In genomic region chr7:22393825-22394458, GRCh38 we compare ENCODE assay signal across 16 cellular contexts. TPM values are rescaled to one million over a fixed set of nuclear protein-coding genes. Genes with fewer than 3 reads are reported as not detected.
DNase-seq lines count a peak whose midpoint lies in the region; ATAC-seq and TF ChIP-seq lines count a peak whose summit lies in the region.
"Had no signal": no experiment of that assay in that cellular context is flagged by ENCODE, and none has a peak within 500 bp of the region (broad histone marks: within the 10 kb centered on the region; RNA-seq: fewer than 3 reads in every experiment).

No MANE protein-coding gene starts in this region.

- H3F3A ChIP-seq in GM23338 (replicated peaks; ENCODE audit: low read depth), result no peaks in the 10 kb centered on the region

- no peak for TF ChIP-seq CTCF in GM23338 (conservative IDR thresholded peaks at IDR 0.05; ENCODE audit: low read depth in 2 of 2)
- no peak for TF ChIP-seq CTCF in body of pancreas (IDR thresholded peaks at IDR 0.05)
- no peak for TF ChIP-seq CTCF in upper lobe of left lung (IDR thresholded peaks at IDR 0.05)
- no peak for TF ChIP-seq CTCF in upper lobe of right lung (IDR thresholded peaks at IDR 0.05)
- no peak for TF ChIP-seq CTCF in CD8-positive, alpha-beta T cell (IDR thresholded peaks at IDR 0.05)

- H3K36me3 ChIP-seq in GM23338 (ENCODE audit: insufficient read depth) (no peaks in the 10 kb centered on the region), body of pancreas (replicated peaks in 1 of 2; ENCODE audit: insufficient read depth in 1 of 2, low read depth in 2 of 2) (no peaks in the 10 kb centered on the region), mesenchymal stem cell (ENCODE audit: control insufficient read depth in 1 of 2, insufficient read depth in 2 of 2, low read depth in 1 of 2, low read length in 2 of 2) (no peaks in the 10 kb centered on the region), upper lobe of left lung (no peaks in the 10 kb centered on the region), upper lobe of right lung (no peaks in the 10 kb centered on the region)
- H3K36me3 ChIP-seq in CD8-positive, alpha-beta T cell (ENCODE audit: insufficient read depth, low read length), result no peaks in the 10 kb centered on the region
- H3K36me3 ChIP-seq in naive thymus-derived CD4-positive, alpha-beta T cell (ENCODE audit: control insufficient read depth in 2 of 3, insufficient read depth in 3 of 3, low read length in 3 of 3), result no peaks in the 10 kb centered on the region

- H3K23ac ChIP-seq in mesenchymal stem cell (ENCODE audit: low read length in 2 of 2), result no peak overlapping the region

- H3K9me3 Mint-ChIP-seq in GM23338, result no peaks in the 10 kb centered on the region
- no peaks in the 10 kb centered on the region for H3K9me3 Mint-ChIP-seq in CD8-positive, alpha-beta T cell
- peaks cover 0 to 2% (median 0%) of the 10 kb centered on the region in 11 donors for H3K9me3 Mint-ChIP-seq in naive thymus-derived CD4-positive, alpha-beta T cell
- H3K9me3 Mint-ChIP-seq: activated naive CD4-positive, alpha-beta T cell treated with anti-CD3 and anti-CD28 coated beads, Interleukin-2, amount 50 U/mL, for 24 hours had no signal

- H4K91ac ChIP-seq in mesenchymal stem cell (ENCODE audit: low read length), result no peak overlapping the region

- no peak overlapping the region for H3K4me3 ChIP-seq in GM23338
- H3K4me3 ChIP-seq in body of pancreas, result no peak overlapping the region
- H3K4me3 ChIP-seq in mesenchymal stem cell (ENCODE audit: insufficient read depth in 1 of 2, low read depth in 1 of 2, low read length in 2 of 2), result peak overlapping the region in 1 of 2 experiments; percentile 32
- H3K4me3 ChIP-seq in upper lobe of left lung, result no peak overlapping the region
- no peak overlapping the region for H3K4me3 ChIP-seq in upper lobe of right lung
- H3K4me3 ChIP-seq in CD8-positive, alpha-beta T cell (ENCODE audit: low read depth, low read length), result no peak overlapping the region
- H3K4me3 ChIP-seq in naive thymus-derived CD4-positive, alpha-beta T cell (ENCODE audit: low read length), result no peak overlapping the region

- no peaks in the 10 kb centered on the region for H3K27me3 ChIP-seq in GM23338 (ENCODE audit: insufficient read depth)
- H3K27me3 ChIP-seq in body of pancreas, result no peaks in the 10 kb centered on the region
- peaks cover 2 to 30% of the 10 kb centered on the region in 2 experiments for H3K27me3 ChIP-seq in mesenchymal stem cell (ENCODE audit: control insufficient read depth in 1 of 2, insufficient read depth in 1 of 2, low read length in 2 of 2)
- H3K27me3 ChIP-seq in upper lobe of left lung, result no peaks in the 10 kb centered on the region
- H3K27me3 ChIP-seq in upper lobe of right lung, result no peaks in the 10 kb centered on the region
- H3K27me3 ChIP-seq in CD8-positive, alpha-beta T cell (ENCODE audit: insufficient read depth, low read length), result no peaks in the 10 kb centered on the region
- no peaks in the 10 kb centered on the region for H3K27me3 ChIP-seq in naive thymus-derived CD4-positive, alpha-beta T cell (ENCODE audit: control insufficient read depth in 2 of 2, insufficient read depth in 2 of 2, low read length in 2 of 2)

- no peaks in the 10 kb centered on the region for H3K79me2 ChIP-seq in GM23338 (replicated peaks; ENCODE audit: insufficient read depth)

- H3K4me2 ChIP-seq in GM23338, result no peak overlapping the region
- no peak overlapping the region for H3K4me2 ChIP-seq in mesenchymal stem cell (ENCODE audit: low read length, poor library complexity, severe bottlenecking)

- H3K27ac ChIP-seq in GM23338 (ENCODE audit: low read depth), result no peak overlapping the region
- no peak overlapping the region for H3K27ac ChIP-seq in body of pancreas
- no peak overlapping the region for H3K27ac ChIP-seq in mesenchymal stem cell (ENCODE audit: low read length, poor library complexity, severe bottlenecking)
- H3K27ac ChIP-seq in upper lobe of left lung, result no peak overlapping the region
- H3K27ac ChIP-seq in upper lobe of right lung, result no peak overlapping the region
- no peak overlapping the region for H3K27ac ChIP-seq in CD8-positive, alpha-beta T cell (ENCODE audit: low read depth, low read length)
- no peak overlapping the region for H3K27ac ChIP-seq in naive thymus-derived CD4-positive, alpha-beta T cell (ENCODE audit: low read depth, low read length)

- TF ChIP-seq EP300 in upper lobe of left lung (IDR thresholded peaks at IDR 0.05), result no peak

- H3K9me3 ChIP-seq in body of pancreas, result no peaks in the 10 kb centered on the region
- H3K9me3 ChIP-seq in mesenchymal stem cell (ENCODE audit: control insufficient read depth, low read length), result no peaks in the 10 kb centered on the region
- no peaks in the 10 kb centered on the region for H3K9me3 ChIP-seq in upper lobe of left lung
- no peaks in the 10 kb centered on the region for H3K9me3 ChIP-seq in upper lobe of right lung
- no peaks in the 10 kb centered on the region for H3K9me3 ChIP-seq in CD8-positive, alpha-beta T cell (ENCODE audit: low read length)
- no peaks in the 10 kb centered on the region for H3K9me3 ChIP-seq in naive thymus-derived CD4-positive, alpha-beta T cell (ENCODE audit: control insufficient read depth in 2 of 3, low read length in 3 of 3)

- H3K4me1 Mint-ChIP-seq in GM23338, result peaks cover 17% of the 10 kb centered on the region
- H3K4me1 Mint-ChIP-seq in CD8-positive, alpha-beta T cell (ENCODE audit: low read depth), result no peaks in the 10 kb centered on the region
- peaks cover 0 to 2% (median 0%) of the 10 kb centered on the region in 7 donors for H3K4me1 Mint-ChIP-seq in naive thymus-derived CD4-positive, alpha-beta T cell
- H3K4me1 Mint-ChIP-seq: activated CD4-positive, alpha-beta T cell treated with anti-CD3 and anti-CD28 coated beads for 36 hours; activated naive CD4-positive, alpha-beta T cell treated with anti-CD3 and anti-CD28 coated beads, Interleukin-2, amount 50 U/mL, for 24 hours had no signal

- H4K20me1 ChIP-seq in GM23338 (replicated peaks; ENCODE audit: insufficient read depth), result no peaks in the 10 kb centered on the region

- ATAC-seq in GM23338, result no peak
- ATAC-seq in body of pancreas, result peak; percentile 21
- no peak for ATAC-seq in upper lobe of left lung (ENCODE audit: low FRiP score in 2 of 2)
- no peak for ATAC-seq in upper lobe of right lung
- ATAC-seq in CD8-positive, alpha-beta T cell, result no peak
- no peak for ATAC-seq in naive thymus-derived CD4-positive, alpha-beta T cell
- ATAC-seq: activated CD4-positive, alpha-beta T cell treated with anti-CD3 and anti-CD28 coated beads for 36 hours had no signal

- no peak overlapping the region for H2BK5ac ChIP-seq in mesenchymal stem cell (ENCODE audit: low read depth, low read length, poor library complexity, severe bottlenecking)

- TF ChIP-seq POLR2A in body of pancreas (IDR thresholded peaks at IDR 0.05) (no peak), upper lobe of left lung (IDR thresholded peaks at IDR 0.05) (no peak)

- no peak overlapping the region for H2AK5ac ChIP-seq in mesenchymal stem cell (ENCODE audit: low read length, severe bottlenecking)

- no peaks in the 10 kb centered on the region for H3K9me2 ChIP-seq in GM23338 (ENCODE audit: insufficient read depth)

- 57 to 63% methylated on average over 11 of the region's 11 CpGs for WGBS in body of pancreas, 2 donors
- WGBS in mesenchymal stem cell, result 64% methylated on average over 7 of the region's 11 CpGs
- 70 to 77% methylated on average over 11 of the region's 11 CpGs for WGBS in upper lobe of left lung, 2 donors

- no peak overlapping the region for H3K14ac ChIP-seq in mesenchymal stem cell (ENCODE audit: low read length in 2 of 2)

- no peak overlapping the region for H3K18ac ChIP-seq in mesenchymal stem cell (ENCODE audit: low read depth in 1 of 2, low read length in 2 of 2)

- no peak overlapping the region for H3K27ac Mint-ChIP-seq in GM23338
- no peak overlapping the region for H3K27ac Mint-ChIP-seq in CD8-positive, alpha-beta T cell
- H3K27ac Mint-ChIP-seq in naive thymus-derived CD4-positive, alpha-beta T cell, result no peak overlapping the region
- H3K27ac Mint-ChIP-seq: activated CD4-positive, alpha-beta T cell treated with anti-CD3 and anti-CD28 coated beads for 36 hours; activated naive CD4-positive, alpha-beta T cell treated with anti-CD3 and anti-CD28 coated beads, Interleukin-2, amount 50 U/mL, for 24 hours had no signal

- H3K4me3 Mint-ChIP-seq in GM23338, result no peak overlapping the region
- H3K4me3 Mint-ChIP-seq in CD8-positive, alpha-beta T cell, result no peak overlapping the region
- H3K4me3 Mint-ChIP-seq in naive thymus-derived CD4-positive, alpha-beta T cell, result no peak overlapping the region
- H3K4me3 Mint-ChIP-seq: activated CD4-positive, alpha-beta T cell treated with anti-CD3 and anti-CD28 coated beads for 36 hours; activated naive CD4-positive, alpha-beta T cell treated with anti-CD3 and anti-CD28 coated beads, Interleukin-2, amount 50 U/mL, for 24 hours had no signal

- H3K27me3 Mint-ChIP-seq in GM23338 (ENCODE audit: insufficient read depth, low read depth, poor library complexity), result peaks cover 4% of the 10 kb centered on the region
- H3K27me3 Mint-ChIP-seq in CD8-positive, alpha-beta T cell (ENCODE audit: low read depth), result no peaks in the 10 kb centered on the region
- H3K27me3 Mint-ChIP-seq in naive thymus-derived CD4-positive, alpha-beta T cell, result peaks cover 0 to 11% (median 0%) of the 10 kb centered on the region in 5 donors
- H3K27me3 Mint-ChIP-seq: activated CD4-positive, alpha-beta T cell treated with anti-CD3 and anti-CD28 coated beads for 36 hours had no signal

- H3K4me1 ChIP-seq in GM23338 (ENCODE audit: insufficient read depth), result peaks cover 12% of the 10 kb centered on the region; the same call in 1 of the 2 replicates
- H3K4me1 ChIP-seq in body of pancreas, result no peaks in the 10 kb centered on the region
- H3K4me1 ChIP-seq in mesenchymal stem cell (ENCODE audit: control insufficient read depth, insufficient read depth, low read depth, low read length), result no peaks in the 10 kb centered on the region
- H3K4me1 ChIP-seq in upper lobe of left lung, result no peaks in the 10 kb centered on the region
- no peaks in the 10 kb centered on the region for H3K4me1 ChIP-seq in upper lobe of right lung
- no peaks in the 10 kb centered on the region for H3K4me1 ChIP-seq in CD8-positive, alpha-beta T cell (ENCODE audit: insufficient read depth, low read length)
- no peaks in the 10 kb centered on the region for H3K4me1 ChIP-seq in naive thymus-derived CD4-positive, alpha-beta T cell (ENCODE audit: control insufficient read depth in 2 of 2, insufficient read depth in 2 of 2, low read length in 2 of 2)

- H3K4ac ChIP-seq in mesenchymal stem cell (ENCODE audit: low read depth in 1 of 2, low read length in 2 of 2), result no peak overlapping the region

- DNase-seq in AG08395 (ENCODE audit: low spot score) (peak; percentile 63), GM23338 (ENCODE audit: low spot score) (no peak), body of pancreas (no peak), mesenchymal stem cell (no peak), upper lobe of left lung (no peak), upper lobe of right lung (no peak)
- no peak for DNase-seq in CD8-positive, alpha-beta T cell
- no peak for DNase-seq in naive thymus-derived CD4-positive, alpha-beta T cell
- DNase-seq: activated CD4-positive, alpha-beta T cell treated with anti-CD3 and anti-CD28 coated beads for 36 hours; activated T-cell treated with anti-CD3 and anti-CD28 coated beads for 4 hours; central memory CD4-positive, alpha-beta T cell; COR-L47; MV-4-11; NCI-H2081 treated with DMSO at 0.1 percent for 48 hours; stimulated activated CD4-positive, alpha-beta T cell treated with anti-CD3 and anti-CD28 coated beads, Interleukin-12 subunit alpha, Interleukin-12 subunit beta, amount 100 ng/mL, for 4 hours had no signal

- H3K9ac ChIP-seq in mesenchymal stem cell (ENCODE audit: low read length), result peak overlapping the region; percentile 17

- intact Hi-C loops in body of pancreas (cut with DNase I) (no loop called here), upper lobe of right lung (cut with DNase I) (no loop called here)
- intact Hi-C loops in CD8-positive, alpha-beta T cell (cut with DNase I, micrococcal nuclease), result no loop called here
- intact Hi-C loops in naive thymus-derived CD4-positive, alpha-beta T cell (cut with micrococcal nuclease), result no loop called here

- no peaks in the 10 kb centered on the region for H3K79me1 ChIP-seq in mesenchymal stem cell (replicated peaks; ENCODE audit: low read length, poor library complexity, severe bottlenecking)

- no peak overlapping the region for H2BK15ac ChIP-seq in mesenchymal stem cell (ENCODE audit: low read depth, poor library complexity, severe bottlenecking)

- CTCF ChIA-PET in CD8-positive, alpha-beta T cell (lab: Charles Lee), result interaction anchor here (0.6 kb wide), 1 partner anchor 16 kb away, joined by 4 read pairs; no protein-coding TSS in a partner anchor
- CTCF ChIA-PET in naive thymus-derived CD4-positive, alpha-beta T cell (lab: Charles Lee), result no interaction called here

- H2AFZ ChIP-seq in GM23338 (peak overlapping the region; percentile 52; the same call in 1 of the 2 replicates), mesenchymal stem cell (ENCODE audit: low read depth, low read length) (no peak overlapping the region)

- H3K36me3 Mint-ChIP-seq in GM23338 (ENCODE audit: low read depth), result no peaks in the 10 kb centered on the region
- no peaks in the 10 kb centered on the region for H3K36me3 Mint-ChIP-seq in CD8-positive, alpha-beta T cell
- H3K36me3 Mint-ChIP-seq in naive thymus-derived CD4-positive, alpha-beta T cell, result no peaks in the 10 kb centered on the region
- H3K36me3 Mint-ChIP-seq: activated naive CD4-positive, alpha-beta T cell treated with anti-CD3 and anti-CD28 coated beads, Interleukin-2, amount 50 U/mL, for 24 hours had no signal

- H2BK120ac ChIP-seq in mesenchymal stem cell (ENCODE audit: low read depth, low read length), result no peak overlapping the region

- POLR2A ChIA-PET in CD8-positive, alpha-beta T cell (lab: Charles Lee), result no interaction called here
- POLR2A ChIA-PET in naive thymus-derived CD4-positive, alpha-beta T cell (lab: Charles Lee), result no interaction called here

- no peak overlapping the region for H4K8ac ChIP-seq in mesenchymal stem cell (ENCODE audit: low read length)

- H2BK12ac ChIP-seq in mesenchymal stem cell (ENCODE audit: low read length in 2 of 2), result no peak overlapping the region

RNA-seq across cellular contexts. Expression of gene RAPGEF5, which starts 37.0 kb away (rescaled TPM):
- total RNA-seq in GM23338 (2014; rRNA removed; shearing (Covaris generic)), result 13.1 and 17.7 TPM in 2 replicates
- polyA plus RNA-seq in GM23338 (2016; fragmentation: Nextera tagmentation; extraction: Ambion mirVana), result 6.3 and 7.1 TPM in 2 replicates
- total RNA-seq in body of pancreas (100 to 1,000 TPM in 1 of 2 donors, 10 to 100 TPM in 1; 68.0 to 151 TPM), upper lobe of left lung (100 to 1,000 TPM in 4 of 6 donors, 10 to 100 TPM in 2; 68.1 to 206 (median 101) TPM), upper lobe of right lung (139 TPM)
- 3.1 TPM for polyA plus RNA-seq in mesenchymal stem cell (2013, experiment 1 of 2)
- polyA plus RNA-seq in mesenchymal stem cell (2013, experiment 2 of 2), result 2.8 TPM
- under 1 TPM; 0.71 to 0.72 TPM for total RNA-seq in CD8-positive, alpha-beta T cell
- total RNA-seq in naive thymus-derived CD4-positive, alpha-beta T cell, result under 1 TPM in 2 of 5 experiments, not detected in 3; 0.17 to 0.93 TPM
- not detected for polyA plus RNA-seq in naive thymus-derived CD4-positive, alpha-beta T cell
